8 cellular contexts compared by ENCODE assay signal in the genomic region with DNA sequence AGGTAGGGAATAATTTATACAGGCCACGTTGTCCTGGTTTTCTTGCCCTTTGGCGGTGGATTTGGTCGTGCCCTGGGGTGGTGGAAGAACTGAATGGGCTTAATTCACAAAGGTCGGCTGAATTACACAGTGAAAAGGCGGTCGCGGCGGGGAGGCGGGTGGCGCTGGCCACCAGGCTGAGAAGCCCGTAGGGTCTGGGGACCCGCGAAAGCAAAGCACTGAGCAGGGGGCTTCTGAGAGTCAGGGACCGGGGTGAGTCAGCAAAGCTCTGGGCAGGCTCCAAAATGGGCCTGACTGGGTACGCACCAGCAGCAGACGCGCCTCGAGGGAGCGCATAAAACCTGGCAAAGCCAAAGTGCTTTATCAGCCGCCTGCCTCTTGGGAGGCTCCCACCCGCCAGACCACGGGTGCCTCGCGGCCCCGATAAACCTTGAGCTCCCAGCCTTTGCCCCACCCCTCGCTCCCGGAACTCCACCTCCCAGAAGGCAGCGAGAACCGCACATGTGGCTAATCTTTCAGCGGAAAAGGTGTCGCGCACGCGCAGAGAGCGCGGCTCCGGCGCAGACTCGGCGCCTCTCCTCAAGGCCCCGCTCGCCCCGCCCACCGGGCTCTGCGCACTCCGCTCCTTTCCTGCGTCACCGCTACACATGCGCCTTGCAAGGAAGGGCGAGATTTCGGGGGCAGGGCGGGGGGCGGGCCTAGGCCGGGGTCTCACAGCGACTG. TPM values are rescaled to one million over a fixed set of nuclear protein-coding genes. Genes with fewer than 3 reads are reported as not detected.
DNase-seq lines count a peak whose midpoint lies in the region; ATAC-seq and TF ChIP-seq lines count a peak whose summit lies in the region.

No MANE protein-coding gene starts in this region.

- H3K4me3 ChIP-seq in HAP-1 (peak overlapping the region; percentile 98), MG63 (peak overlapping the region; percentile 93), fibroblast of villous mesenchyme (ENCODE audit: low read depth, low read length) (peak overlapping the region; percentile 98), neural cell (ENCODE audit: low read length) (peak overlapping the region; percentile 88)

- TF ChIP-seq RAD21 in neural cell (conservative IDR thresholded peaks at IDR 0.05), result no peak

- H3K36me3 ChIP-seq in ES-I3 (ENCODE audit: insufficient read depth, low read length) (peaks cover 29% of the 10 kb centered on the region), HAP-1 (replicated peaks) (peaks cover 72% of the 10 kb centered on the region), MG63 (peaks cover 86% of the 10 kb centered on the region), neural cell (ENCODE audit: insufficient read depth, low read length) (peaks cover 2% of the 10 kb centered on the region)

- H3K79me2 ChIP-seq in neural cell (replicated peaks; ENCODE audit: insufficient read depth, low read length), result peaks cover 20% of the 10 kb centered on the region

- DNase-seq in HAP-1 (ENCODE audit: low spot score in 2 of 2), result peak; percentile 97 to 99
- peak; percentile 99 for DNase-seq in MG63
- peak; percentile 98 to 99 for DNase-seq in SHP77 (lab: John Stamatoyannopoulos, UW)
- DNase-seq in activated gamma-delta T cell treated with Interleukin-2 at 50 U/mL for 16 hours, result peak; percentile 99
- peak; percentile 99 for DNase-seq in fibroblast of villous mesenchyme (ENCODE audit: low read depth)
- DNase-seq in stimulated activated naive CD8-positive, alpha-beta T cell treated with anti-CD3 and anti-CD28 coated beads, Interleukin-15, amount 100 ng/mL, for 72 hours, result peak; percentile 98 to 99

- H3K4me3 Mint-ChIP-seq in stimulated activated naive CD8-positive, alpha-beta T cell treated with anti-CD3 and anti-CD28 coated beads, Interleukin-15, amount 100 ng/mL, for 72 hours, result peak overlapping the region; percentile 87 to 89

- no peaks in the 10 kb centered on the region for H3K27me3 ChIP-seq in HAP-1 (ENCODE audit: low read depth)
- H3K27me3 ChIP-seq in MG63, result no peaks in the 10 kb centered on the region
- no peaks in the 10 kb centered on the region for H3K27me3 ChIP-seq in neural cell (ENCODE audit: insufficient read depth, low read depth, low read length)

- H3K4me2 ChIP-seq in neural cell (ENCODE audit: low read length), result peak overlapping the region; percentile 68

- no peaks in the 10 kb centered on the region for H3K27me3 Mint-ChIP-seq in stimulated activated naive CD8-positive, alpha-beta T cell treated with anti-CD3 and anti-CD28 coated beads, Interleukin-15, amount 100 ng/mL, for 72 hours

- H3K27ac ChIP-seq in neural cell (ENCODE audit: low read length), result peak overlapping the region; percentile 61

- H3K27ac Mint-ChIP-seq in stimulated activated naive CD8-positive, alpha-beta T cell treated with anti-CD3 and anti-CD28 coated beads, Interleukin-15, amount 100 ng/mL, for 72 hours, result peak overlapping the region; percentile 97 to 98

- TF ChIP-seq EP300 in neural cell (conservative IDR thresholded peaks at IDR 0.05; ENCODE audit: poor library complexity, severe bottlenecking), result no peak

- H3K9me3 ChIP-seq in ES-I3 (ENCODE audit: control insufficient read depth, insufficient read depth, low read length) (no peaks in the 10 kb centered on the region), HAP-1 (no peaks in the 10 kb centered on the region), MG63 (no peaks in the 10 kb centered on the region), neural cell (ENCODE audit: low read length) (no peaks in the 10 kb centered on the region)

- no peaks in the 10 kb centered on the region for H4K20me1 ChIP-seq in neural cell (ENCODE audit: insufficient read depth)

- no peaks in the 10 kb centered on the region for H3F3A ChIP-seq in neural cell (ENCODE audit: insufficient read depth, low read length, poor library complexity, severe bottlenecking)

- peak overlapping the region; percentile 88 for H3K9ac ChIP-seq in ES-I3 (ENCODE audit: low read depth, low read length)
- peak overlapping the region; percentile 81 for H3K9ac ChIP-seq in neural cell (ENCODE audit: low read length)

- in situ Hi-C loops in HAP-1 (cut with MboI; ENCODE audit: low sequenced_read_pairs), result no loop called here

- H3K9me3 Mint-ChIP-seq in stimulated activated naive CD8-positive, alpha-beta T cell treated with anti-CD3 and anti-CD28 coated beads, Interleukin-15, amount 100 ng/mL, for 72 hours, result no peaks in the 10 kb centered on the region

- TF ChIP-seq CTCF in fibroblast of villous mesenchyme (IDR thresholded peaks at IDR 0.05; ENCODE audit: insufficient read depth, low read depth, low read length) (no peak), neural cell (IDR thresholded peaks at IDR 0.05; ENCODE audit: poor library complexity, severe bottlenecking) (no peak)

- H3K9me2 ChIP-seq in neural cell (ENCODE audit: insufficient read depth, low read length), result no peaks in the 10 kb centered on the region

- peaks cover 49% of the 10 kb centered on the region for H3K4me1 Mint-ChIP-seq in stimulated activated naive CD8-positive, alpha-beta T cell treated with anti-CD3 and anti-CD28 coated beads, Interleukin-15, amount 100 ng/mL, for 72 hours

- no peak overlapping the region for H2AFZ ChIP-seq in neural cell (ENCODE audit: low read depth, low read length)

- ATAC-seq in stimulated activated naive CD8-positive, alpha-beta T cell treated with anti-CD3 and anti-CD28 coated beads, Interleukin-15, amount 100 ng/mL, for 72 hours, result peak; percentile 93

- H3K4me1 ChIP-seq in ES-I3 (ENCODE audit: insufficient read depth, low read length) (peaks cover 10% of the 10 kb centered on the region), HAP-1 (peaks cover 11% of the 10 kb centered on the region)

TF ChIP-seq in neural cell, 6 proteins besides CTCF, POLR2A, EP300 and RAD21:
- TF ChIP-seq SMC3 (conservative IDR thresholded peaks at IDR 0.05; ENCODE audit: poor library complexity), result peak; percentile 40
- peak; percentile 90 for TF ChIP-seq MXI1 (conservative IDR thresholded peaks at IDR 0.05; ENCODE audit: poor library complexity, severe bottlenecking)
- TF ChIP-seq, protein P1, sequence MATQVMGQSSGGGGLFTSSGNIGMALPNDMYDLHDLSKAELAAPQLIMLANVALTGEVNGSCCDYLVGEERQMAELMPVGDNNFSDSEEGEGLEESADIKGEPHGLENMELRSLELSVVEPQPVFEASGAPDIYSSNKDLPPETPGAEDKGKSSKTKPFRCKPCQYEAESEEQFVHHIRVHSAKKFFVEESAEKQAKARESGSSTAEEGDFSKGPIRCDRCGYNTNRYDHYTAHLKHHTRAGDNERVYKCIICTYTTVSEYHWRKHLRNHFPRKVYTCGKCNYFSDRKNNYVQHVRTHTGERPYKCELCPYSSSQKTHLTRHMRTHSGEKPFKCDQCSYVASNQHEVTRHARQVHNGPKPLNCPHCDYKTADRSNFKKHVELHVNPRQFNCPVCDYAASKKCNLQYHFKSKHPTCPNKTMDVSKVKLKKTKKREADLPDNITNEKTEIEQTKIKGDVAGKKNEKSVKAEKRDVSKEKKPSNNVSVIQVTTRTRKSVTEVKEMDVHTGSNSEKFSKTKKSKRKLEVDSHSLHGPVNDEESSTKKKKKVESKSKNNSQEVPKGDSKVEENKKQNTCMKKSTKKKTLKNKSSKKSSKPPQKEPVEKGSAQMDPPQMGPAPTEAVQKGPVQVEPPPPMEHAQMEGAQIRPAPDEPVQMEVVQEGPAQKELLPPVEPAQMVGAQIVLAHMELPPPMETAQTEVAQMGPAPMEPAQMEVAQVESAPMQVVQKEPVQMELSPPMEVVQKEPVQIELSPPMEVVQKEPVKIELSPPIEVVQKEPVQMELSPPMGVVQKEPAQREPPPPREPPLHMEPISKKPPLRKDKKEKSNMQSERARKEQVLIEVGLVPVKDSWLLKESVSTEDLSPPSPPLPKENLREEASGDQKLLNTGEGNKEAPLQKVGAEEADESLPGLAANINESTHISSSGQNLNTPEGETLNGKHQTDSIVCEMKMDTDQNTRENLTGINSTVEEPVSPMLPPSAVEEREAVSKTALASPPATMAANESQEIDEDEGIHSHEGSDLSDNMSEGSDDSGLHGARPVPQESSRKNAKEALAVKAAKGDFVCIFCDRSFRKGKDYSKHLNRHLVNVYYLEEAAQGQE (IDR thresholded peaks at IDR 0.05; ENCODE audit: borderline replicate concordance), result peak; percentile 4
- TF ChIP-seq POLR2AphosphoS5 (IDR thresholded peaks at IDR 0.05), result no peak
- no peak for TF ChIP-seq EZH2 (IDR thresholded peaks at IDR 0.05; ENCODE audit: borderline replicate concordance, insufficient read depth, low read length, poor library complexity, severe bottlenecking)
- no peak for TF ChIP-seq TAF1 (IDR thresholded peaks at IDR 0.05; ENCODE audit: low read depth)

RNA-seq across cellular contexts. Expression of a gene that starts 0.4 kb away (rescaled TPM):
- 65.3 and 79.4 TPM in 2 replicates for total RNA-seq in MG63 (2014; rRNA removed; shearing (Covaris generic); ENCODE audit: low replicate concordance)
- total RNA-seq in fibroblast of villous mesenchyme, result 33.5 and 51.0 TPM in 2 replicates
- 40.3 and 52.6 TPM in 2 replicates for polyA plus RNA-seq in neural cell
- 58.1 and 75.2 TPM in 2 replicates for polyA minus RNA-seq in neural cell

RNA-seq across cellular contexts. Expression of a gene that starts 11.0 kb away (rescaled TPM):
- total RNA-seq in MG63 (2014; rRNA removed; shearing (Covaris generic); ENCODE audit: low replicate concordance), result 688 and 946 TPM in 2 replicates
- 375 and 469 TPM in 2 replicates for total RNA-seq in fibroblast of villous mesenchyme
- polyA plus RNA-seq in neural cell, result 551 and 561 TPM in 2 replicates
- 453 and 461 TPM in 2 replicates for polyA minus RNA-seq in neural cell

RNA-seq across cellular contexts. Expression of a gene that starts 30.4 kb away (rescaled TPM):
- 20.8 and 42.6 TPM in 2 replicates for total RNA-seq in MG63 (2014; rRNA removed; shearing (Covaris generic); ENCODE audit: low replicate concordance)
- total RNA-seq in fibroblast of villous mesenchyme, result 39.3 and 46.1 TPM in 2 replicates
- polyA plus RNA-seq in neural cell, result 78.9 and 95.1 TPM in 2 replicates
- polyA minus RNA-seq in neural cell, result 46.2 and 46.7 TPM in 2 replicates

RNA-seq across cellular contexts. Expression of a gene that starts 43.8 kb away (rescaled TPM):
- not detected in 2 replicates for total RNA-seq in MG63 (2014; rRNA removed; shearing (Covaris generic); ENCODE audit: low replicate concordance)
- not detected in 2 replicates for total RNA-seq in fibroblast of villous mesenchyme
- polyA plus RNA-seq in neural cell, result 0.33 and 0.34 TPM in 2 replicates
- polyA minus RNA-seq in neural cell, result 0.35 and 0.49 TPM in 2 replicates

RNA-seq across cellular contexts. Expression of a gene that starts 50.5 kb away (rescaled TPM):
- 41.7 and 50.5 TPM in 2 replicates for total RNA-seq in MG63 (2014; rRNA removed; shearing (Covaris generic); ENCODE audit: low replicate concordance)
- total RNA-seq in fibroblast of villous mesenchyme, result 28.0 and 30.7 TPM in 2 replicates
- polyA plus RNA-seq in neural cell, result 109 and 112 TPM in 2 replicates
- polyA minus RNA-seq in neural cell, result 49.0 and 55.5 TPM in 2 replicates

Comparison
In these comparisons a context has a peak if more than half of its experiments do, and no peak if none do; other contexts are left out.
1. Peak in every context shown above with its lines: DNase-seq, ATAC-seq, H3K4me3 ChIP-seq and H3K27ac ChIP-seq.